Comparison of ENCODE assay signal across 14 cellular contexts in genomic region chr9:6433405-6433804, GRCh38. TPM values are rescaled to one million over a fixed set of nuclear protein-coding genes. Genes with fewer than 3 reads are reported as not detected.
DNase-seq lines count a peak whose midpoint lies in the region; ATAC-seq, FAIRE-seq and TF ChIP-seq lines count a peak whose summit lies in the region.
"Had no signal": no experiment of that assay in that cellular context is flagged by ENCODE, and none has a peak within 500 bp of the region (broad histone marks: within the 10 kb centered on the region; RNA-seq: fewer than 3 reads in every experiment).

No MANE protein-coding gene starts in this region.

- H3K4me2 ChIP-seq in GM12878 (ENCODE audit: control insufficient read depth, insufficient read depth) = no peak overlapping the region

- no peak for TF ChIP-seq RAD21 in GM12878 (IDR thresholded peaks at IDR 0.05; ENCODE audit: insufficient read depth, low read depth, low read length)

- H3K27me3 ChIP-seq in CD4-positive, alpha-beta memory T cell (ENCODE audit: insufficient read depth, low read length) = no peaks in the 10 kb centered on the region
- H3K27me3 ChIP-seq in GM12878 (replicated peaks in 1 of 2; ENCODE audit: control insufficient read depth in 2 of 2, insufficient read depth in 2 of 2, low read length in 1 of 2) (no peaks in the 10 kb centered on the region), heart right ventricle (no peaks in the 10 kb centered on the region)
- H3K27me3 ChIP-seq: gastrocnemius medialis had no signal

- no peaks in the 10 kb centered on the region for H3K27me3 Mint-ChIP-seq in CD4-positive, alpha-beta memory T cell
- no peaks in the 10 kb centered on the region for H3K27me3 Mint-ChIP-seq in mesothelial cell of epicardium (ENCODE audit: low read depth)

- H3K4me1 Mint-ChIP-seq in CD4-positive, alpha-beta memory T cell = peaks cover 47 to 93% (median 68%) of the 10 kb centered on the region in 4 donors
- H3K4me1 Mint-ChIP-seq in mesothelial cell of epicardium = peaks cover 6% of the 10 kb centered on the region

- ATAC-seq in GM12878 (peak; percentile 42), heart right ventricle (no peak)
- ATAC-seq: gastrocnemius medialis, left cardiac atrium had no signal

- peaks cover 25 to 55% of the 10 kb centered on the region in 2 donors for H3K36me3 Mint-ChIP-seq in CD4-positive, alpha-beta memory T cell
- H3K36me3 Mint-ChIP-seq in mesothelial cell of epicardium = peaks cover 11% of the 10 kb centered on the region

- no peaks in the 10 kb centered on the region for H4K20me1 ChIP-seq in GM12878 (ENCODE audit: control insufficient read depth, insufficient read depth)

- no peaks in the 10 kb centered on the region for H3K9me3 ChIP-seq in CD4-positive, alpha-beta memory T cell (ENCODE audit: control insufficient read depth in 1 of 2, low read length in 2 of 2)
- H3K9me3 ChIP-seq in GM12878 (replicated peaks; ENCODE audit: control insufficient read depth, insufficient read depth, low read length) (no peaks in the 10 kb centered on the region; the same call in 2 of the 3 replicates), heart right ventricle (no peaks in the 10 kb centered on the region)
- H3K9me3 ChIP-seq: gastrocnemius medialis had no signal

- POLR2A ChIA-PET in CD4-positive, alpha-beta memory T cell (lab: Charles Lee; ENCODE audit: partially characterized antibody) = interaction anchor here (3.0 kb wide), 1 partner anchor 20 kb away, joined by 20 read pairs; the partner anchor contains the start of gene UHRF2
- POLR2A ChIA-PET in GM12878 (lab: Charles Lee) (interaction anchor here (0.6 to 1.4 kb wide), 4 partner anchors 9 to 19 kb away, joined by 3 to 4 read pairs (median 4); no protein-coding TSS in a partner anchor), RWPE1 (lab: Yijun Ruan, JAX; ENCODE audit: low non-redundant PET) (no interaction called here)

- H2AFZ ChIP-seq in GM12878 (ENCODE audit: control insufficient read depth, low read depth, low read length) = no peak overlapping the region

- peak overlapping the region in 4 of 7 donors; percentile 17 to 93 (median 44) for H3K27ac Mint-ChIP-seq in CD4-positive, alpha-beta memory T cell
- peak overlapping the region; percentile 45 for H3K27ac Mint-ChIP-seq in mesothelial cell of epicardium

- H3K9me3 Mint-ChIP-seq in CD4-positive, alpha-beta memory T cell = no peaks in the 10 kb centered on the region
- H3K9me3 Mint-ChIP-seq in mesothelial cell of epicardium = no peaks in the 10 kb centered on the region

- TF ChIP-seq EP300 in GM12878 (IDR thresholded peaks at IDR 0.05; ENCODE audit: borderline replicate concordance in 1 of 2, control insufficient read depth in 1 of 2, low read depth in 2 of 2, low read length in 2 of 2) = peak in 1 of 2 experiments; percentile 15; a peak in 1 of 4 replicates

- H3K4me3 Mint-ChIP-seq in CD4-positive, alpha-beta memory T cell = peak overlapping the region in 3 of 8 donors; percentile 29 to 39 (median 31)
- no peak overlapping the region for H3K4me3 Mint-ChIP-seq in mesothelial cell of epicardium

- SMC1A ChIA-PET in GM12878 (lab: Charles Lee; ENCODE audit: uncharacterized antibody, unreplicated experiment) = interaction anchor here (1.3 to 2.0 kb wide), 6 partner anchors 10 to 26 kb away, joined by 3 to 8 read pairs (median 7); partner anchors contain the start of gene UHRF2

- peaks cover 94% of the 10 kb centered on the region for H3K79me2 ChIP-seq in GM12878 (ENCODE audit: control insufficient read depth, insufficient read depth, low read length)

- H3K36me3 ChIP-seq in CD4-positive, alpha-beta memory T cell (ENCODE audit: insufficient read depth, low read length) = no peaks in the 10 kb centered on the region
- H3K36me3 ChIP-seq in GM12878 (ENCODE audit: control insufficient read depth in 2 of 2, insufficient read depth in 2 of 2, low read length in 1 of 2) (peaks cover 0 to 23% of the 10 kb centered on the region in 2 experiments; a peak in 2 of 4 replicates), heart right ventricle (peaks cover 0 to 35% (median 14%) of the 10 kb centered on the region in 9 donors)

- TF ChIP-seq POLR2A in GM12878 (IDR thresholded peaks at IDR 0.05; ENCODE audit: low read depth, low read length) = no peak

- intact Hi-C loops in CD4-positive, alpha-beta memory T cell (cut with micrococcal nuclease) = no loop called here
- intact Hi-C loops in GM12878 (cut with micrococcal nuclease; ENCODE audit: unreplicated experiment) (no loop called here), heart right ventricle (cut with DNase I) (no loop called here)

- CTCF ChIA-PET in CD4-positive, alpha-beta memory T cell (lab: Charles Lee; ENCODE audit: partially characterized antibody) = interaction anchor here (1.4 kb wide), 1 partner anchor 13 kb away, joined by 3 read pairs; no protein-coding TSS in a partner anchor
- CTCF ChIA-PET in GM12878 (lab: Yijun Ruan, JAX) (interaction anchor here (0.6 to 3.4 kb wide), 6 partner anchors 10 to 30 kb away, joined by 3 to 15 read pairs (median 4); partner anchors contain the start of gene UHRF2), RWPE1 (lab: Yijun Ruan, JAX) (no interaction called here)

- no peak for TF ChIP-seq CTCF in GM12878 (IDR thresholded peaks at IDR 0.05 in 2 of 3, conservative IDR thresholded peaks at IDR 0.05 in 1 of 3; ENCODE audit: control insufficient read depth in 2 of 3, extremely low read depth in 1 of 3, insufficient read depth in 1 of 3, low read depth in 3 of 3, low read length in 3 of 3)
- no peak for TF ChIP-seq CTCF in mesothelial cell of epicardium (IDR thresholded peaks at IDR 0.05; ENCODE audit: unreplicated experiment)
- TF ChIP-seq CTCF in heart right ventricle (IDR thresholded peaks at IDR 0.05) = no peak
- no peak for TF ChIP-seq CTCF in RWPE1 (conservative IDR thresholded peaks at IDR 0.05; ENCODE audit: low read depth)

- H3K4me1 ChIP-seq in CD4-positive, alpha-beta memory T cell (ENCODE audit: insufficient read depth, low read length) = peaks cover 71% of the 10 kb centered on the region
- H3K4me1 ChIP-seq in GM12878 (ENCODE audit: control insufficient read depth, insufficient read depth, low read length) (peaks cover 49% of the 10 kb centered on the region), heart right ventricle (peaks cover 0 to 55% (median 12%) of the 10 kb centered on the region in 9 donors)

- H3K27ac ChIP-seq in CD4-positive, alpha-beta memory T cell (ENCODE audit: low read depth, low read length) = no peak overlapping the region
- H3K27ac ChIP-seq in GM12878 (ENCODE audit: control insufficient read depth, insufficient read depth) (peak overlapping the region; percentile 48; the same call in 1 of the 2 replicates), heart right ventricle (no peak overlapping the region), RWPE1 (no peak overlapping the region)
- H3K27ac ChIP-seq: gastrocnemius medialis had no signal

- FAIRE-seq in GM12878 (lab: Jason Lieb, UNC) = no peak

- no TSS peak for BruUV-seq in GM12878 (replicated peaks; lab: Mats Ljungman, UMichigan)

- RAD21 ChIA-PET in GM12878 (lab: Charles Lee; ENCODE audit: unreplicated experiment) = interaction anchor here (0.8 to 2.1 kb wide), 2 partner anchors 10 to 16 kb away, joined by 3 to 7 read pairs; no protein-coding TSS in a partner anchor

- 4% methylated on average over 2 of the region's 2 CpGs for WGBS in GM12878 (ENCODE audit: insufficient coverage, insufficient replicate concordance, low lambda C conversion rate, missing lambda C conversion rate)
- 91 to 97% methylated on average over 2 of the region's 2 CpGs for WGBS in heart right ventricle, 2 donors

- no peak overlapping the region for H3K9ac ChIP-seq in GM12878 (ENCODE audit: control insufficient read depth, insufficient read depth, low read length)

- no peak overlapping the region for H3K4me3 ChIP-seq in CD4-positive, alpha-beta memory T cell (ENCODE audit: low read length in 2 of 2)
- H3K4me3 ChIP-seq in GM12878 (no peak overlapping the region), heart right ventricle (no peak overlapping the region)
- H3K4me3 ChIP-seq: gastrocnemius medialis had no signal

- in situ Hi-C loops in GM12878 (cut with MboI) = no loop called here

- no peak for DNase-seq in CD4-positive, alpha-beta memory T cell
- DNase-seq in HCEC 1CT (peak; percentile 70), GM12878 (ENCODE audit: low read depth, low spot score) (no peak), mesothelial cell of epicardium (ENCODE audit: low spot score in 2 of 2, unreplicated experiment in 2 of 2) (no peak), NK-92 (lab: John Stamatoyannopoulos, UW; ENCODE audit: unreplicated experiment) (no peak), heart right ventricle (no peak), NCI-H526 (lab: John Stamatoyannopoulos, UW) (no peak), RWPE1 (ENCODE audit: low spot score) (no peak)
- DNase-seq: central memory CD4-positive, alpha-beta T cell; COR-L47; gastrocnemius medialis; left cardiac atrium; NCI-H2081; nucleus accumbens had no signal

TF ChIP-seq in GM12878, 131 proteins besides CTCF, POLR2A, EP300 and RAD21 (continues in another document):
- TF ChIP-seq KLF5 (IDR thresholded peaks at IDR 0.05; ENCODE audit: partially characterized antibody) (no peak), NFXL1 (IDR thresholded peaks at IDR 0.05; ENCODE audit: borderline replicate concordance) (no peak), CREB1 (IDR thresholded peaks at IDR 0.05; ENCODE audit: low read depth) (peak; percentile 56; the same call in 1 of the 2 replicates), EED (IDR thresholded peaks at IDR 0.05; ENCODE audit: low read depth) (no peak)

RNA-seq across cellular contexts. Expression of gene UHRF2, which starts 20.4 kb away (rescaled TPM):
- total RNA-seq in CD4-positive, alpha-beta memory T cell = 100 to 1,000 TPM; 124 to 128 TPM
- 10 to 100 TPM in 1 of 2 donors, 1 to 10 TPM in 1; 8.7 to 16.0 TPM for polyA plus RNA-seq in CD4-positive, alpha-beta memory T cell
- 409 and 421 TPM in 2 replicates for total RNA-seq in GM12878 (2013; cell fraction: nucleolus; rRNA removed)
- total RNA-seq in GM12878 (2014; rRNA removed) (43.4 and 49.4 TPM in 2 replicates), GM12878 (2014; rRNA removed; fragmentation: Illumina TruSeq; extraction: Trizol) (45.0 and 46.2 TPM in 2 replicates), GM12878 (2021) (42.8 and 44.4 TPM in 2 replicates), mesothelial cell of epicardium (55.2 to 62.0 TPM (median 61.2 TPM) in 3 replicates), heart right ventricle (10 to 100 TPM; 11.2 to 19.7 (median 13.1) TPM)
- 27.8 TPM for polyA plus RNA-seq in GM12878 (2011; ENCODE audit: low read depth)
- polyA plus RNA-seq in GM12878 (2011; rRNA removed) (95.8 and 129 TPM in 2 replicates), GM12878 (2014; fragmentation: Illumina TruSeq; extraction: Trizol) (48.0 and 53.4 TPM in 2 replicates), GM12878 (2014; fragmentation: Nextera tagmentation; extraction: Ambion mirVana) (10 to 100 TPM; 11.2 to 14.2 TPM), GM12878 (2014; rRNA removed) (42.2 and 43.7 TPM in 2 replicates), GM12878 (2016; fragmentation: Nextera tagmentation; extraction: Ambion mirVana) (10 to 100 TPM; 16.4 to 29.7 TPM), heart right ventricle (10 to 100 TPM in 1 of 2 donors, 1 to 10 TPM in 1; 9.6 to 14.5 TPM)
- polyA plus RNA-seq in GM12878 (2011; cell fraction: cytosol; rRNA removed) = 41.1 and 49.9 TPM in 2 replicates
- polyA plus RNA-seq in GM12878 (2011; cell fraction: nucleus; rRNA removed) = 213 and 215 TPM in 2 replicates
- polyA plus RNA-seq in GM12878 (2012) = 37.5 and 49.9 TPM in 2 replicates
- polyA minus RNA-seq in GM12878 (2011; rRNA and poly(A)+ RNA removed) = 82.6 and 83.4 TPM in 2 replicates
- polyA minus RNA-seq in GM12878 (2011; cell fraction: cytosol; rRNA and poly(A)+ RNA removed) = 22.6 and 23.7 TPM in 2 replicates
- polyA minus RNA-seq in GM12878 (2011; cell fraction: nucleus; rRNA and poly(A)+ RNA removed) = 114 and 160 TPM in 2 replicates
